ENCODE assay signal across 1 cellular context in genomic region chr1:47856994-47857393, GRCh38.
TF ChIP-seq lines count a peak whose summit lies in the region.

No MANE protein-coding gene starts in this region.

TF ChIP-seq in GM23338, 12 proteins besides CTCF, POLR2A, EP300 and RAD21 (continued from another document):
- TF ChIP-seq JUNB (IDR thresholded peaks at IDR 0.05; ENCODE audit: unreplicated experiment) (no peak), ZNF114 (CRISPR knock-in tag; IDR thresholded peaks at IDR 0.05) (no peak)
